In genomic region chr7:40907286-40907685, GRCh38 we compare ENCODE assay signal across 5 cellular contexts.
"Had no signal": no experiment of that assay in that cellular context is flagged by ENCODE, and none has a peak within 500 bp of the region (broad histone marks: within the 10 kb centered on the region; RNA-seq: fewer than 3 reads in every experiment).

No MANE protein-coding gene starts in this region.

- H3K9me3 Mint-ChIP-seq: GM23338, H9, IgD-negative memory B cell had no signal

- H3K4me1 Mint-ChIP-seq: GM23338 had no signal

- H3K4me3 Mint-ChIP-seq: GM23338, H9, IgD-negative memory B cell had no signal

- H3K4me3 ChIP-seq: GM23338 had no signal

- H3K27me3 Mint-ChIP-seq: IgD-negative memory B cell had no signal

- H3K4me2 ChIP-seq: GM23338 had no signal

- H3K27ac Mint-ChIP-seq: GM23338, H9 had no signal

- DNase-seq: H9, HCEC 1CT, KBM-7 had no signal

- H3K36me3 Mint-ChIP-seq: IgD-negative memory B cell had no signal

- H2AFZ ChIP-seq: GM23338 had no signal
